13 cellular contexts compared by ENCODE assay signal in genomic region chr12:130874696-130875095, GRCh38. TPM values are rescaled to one million over a fixed set of nuclear protein-coding genes. Genes with fewer than 3 reads are reported as not detected.
DNase-seq lines count a peak whose midpoint lies in the region; ATAC-seq and TF ChIP-seq lines count a peak whose summit lies in the region.
"Had no signal": no experiment of that assay in that cellular context is flagged by ENCODE, and none has a peak within 500 bp of the region (broad histone marks: within the 10 kb centered on the region; RNA-seq: fewer than 3 reads in every experiment).

No MANE protein-coding gene starts in this region.

- H3K27me3 Mint-ChIP-seq in natural killer cell treated with Interleukin-12 subunit alpha and Interleukin-12 subunit beta and Interleukin-15 and Interleukin-18, amount 100 ng/mL, for 72 hours: no peaks in the 10 kb centered on the region
- H3K27me3 Mint-ChIP-seq in natural killer cell (ENCODE audit: low read depth in 2 of 2): no peaks in the 10 kb centered on the region
- H3K27me3 Mint-ChIP-seq in effector memory CD8-positive, alpha-beta T cell: no peaks in the 10 kb centered on the region

- H3K9me3 ChIP-seq in PC-9 (ENCODE audit: insufficient read depth, low read depth) (no peaks in the 10 kb centered on the region), tibial nerve (no peaks in the 10 kb centered on the region)
- H3K9me3 ChIP-seq: esophagus muscularis mucosa had no signal

- no peak overlapping the region for H3K4me3 ChIP-seq in PC-9
- H3K4me3 ChIP-seq in tibial nerve: no peak overlapping the region
- H3K4me3 ChIP-seq: esophagus muscularis mucosa had no signal

- no peak for TF ChIP-seq EP300 in tibial nerve (IDR thresholded peaks at IDR 0.05)

- no peak for TF ChIP-seq CTCF in natural killer cell (IDR thresholded peaks at IDR 0.05)
- TF ChIP-seq CTCF in PC-9 (conservative IDR thresholded peaks at IDR 0.05): no peak
- no peak for TF ChIP-seq CTCF in tibial nerve (IDR thresholded peaks at IDR 0.05)

- H3K4me2 ChIP-seq in PC-9: peak overlapping the region; percentile 96; the same call in 1 of the 2 replicates

- H3K36me3 ChIP-seq in PC-9 (ENCODE audit: low read depth) (peaks cover 49% of the 10 kb centered on the region), tibial nerve (peaks cover 0 to 52% (median 22%) of the 10 kb centered on the region in 3 donors)

- H4K20me1 ChIP-seq in PC-9 (ENCODE audit: insufficient read depth): peaks cover 49% of the 10 kb centered on the region

- H3K4me1 ChIP-seq in PC-9 (replicated peaks; ENCODE audit: insufficient read depth) (peaks cover 15% of the 10 kb centered on the region), tibial nerve (peaks cover 0 to 44% (median 18%) of the 10 kb centered on the region in 4 donors)

- H3K4me1 Mint-ChIP-seq in natural killer cell treated with Interleukin-12 subunit alpha and Interleukin-12 subunit beta and Interleukin-15 and Interleukin-18, amount 100 ng/mL, for 72 hours (ENCODE audit: low read depth in 2 of 2): peaks cover 42 to 64% of the 10 kb centered on the region in 2 donors
- H3K4me1 Mint-ChIP-seq in natural killer cell: peaks cover 28 to 49% of the 10 kb centered on the region in 2 donors
- H3K4me1 Mint-ChIP-seq in effector memory CD8-positive, alpha-beta T cell (ENCODE audit: low read depth in 2 of 2): peaks cover 28 to 55% of the 10 kb centered on the region in 2 donors

- H3K27me3 ChIP-seq in PC-9 (ENCODE audit: insufficient read depth, low read depth) (no peaks in the 10 kb centered on the region), tibial nerve (no peaks in the 10 kb centered on the region)
- H3K27me3 ChIP-seq: esophagus muscularis mucosa had no signal

- H3F3A ChIP-seq in PC-9 (ENCODE audit: insufficient read depth, low read depth): peaks cover 60% of the 10 kb centered on the region

- H3K27ac ChIP-seq in PC-9 (no peak overlapping the region), tibial nerve (peak overlapping the region in 3 of 4 donors; percentile 21 to 97 (median 58))
- H3K27ac ChIP-seq: C4-2B, esophagus muscularis mucosa had no signal

- no TSS peak for BruUV-seq in PC-9 (replicated peaks; lab: Mats Ljungman, UMichigan)

- H3K9me2 ChIP-seq in PC-9 (ENCODE audit: insufficient read depth): no peaks in the 10 kb centered on the region

- no peak for TF ChIP-seq POLR2A in tibial nerve (IDR thresholded peaks at IDR 0.05)

- H3K27ac Mint-ChIP-seq in natural killer cell treated with Interleukin-12 subunit alpha and Interleukin-12 subunit beta and Interleukin-15 and Interleukin-18, amount 100 ng/mL, for 72 hours: peak overlapping the region; percentile 60 to 91
- H3K27ac Mint-ChIP-seq in natural killer cell: peak overlapping the region in 1 of 2 donors; percentile 84
- peak overlapping the region; percentile 29 to 46 for H3K27ac Mint-ChIP-seq in effector memory CD8-positive, alpha-beta T cell

- H3K79me2 ChIP-seq in PC-9 (ENCODE audit: low read depth): peaks cover 22% of the 10 kb centered on the region

- H3K4me3 Mint-ChIP-seq in natural killer cell treated with Interleukin-12 subunit alpha and Interleukin-12 subunit beta and Interleukin-15 and Interleukin-18, amount 100 ng/mL, for 72 hours: peak overlapping the region; percentile 94
- H3K4me3 Mint-ChIP-seq in natural killer cell: no peak overlapping the region
- H3K4me3 Mint-ChIP-seq in effector memory CD8-positive, alpha-beta T cell: peak overlapping the region in 1 of 2 donors; percentile 89

- H3K9me3 Mint-ChIP-seq in natural killer cell treated with Interleukin-12 subunit alpha and Interleukin-12 subunit beta and Interleukin-15 and Interleukin-18, amount 100 ng/mL, for 72 hours: no peaks in the 10 kb centered on the region
- H3K9me3 Mint-ChIP-seq in natural killer cell: no peaks in the 10 kb centered on the region
- no peaks in the 10 kb centered on the region for H3K9me3 Mint-ChIP-seq in effector memory CD8-positive, alpha-beta T cell

- CTCF ChIA-PET in PC-9 (lab: Charles Lee): no interaction called here

- ATAC-seq in natural killer cell treated with Interleukin-12 subunit alpha and Interleukin-12 subunit beta and Interleukin-15 and Interleukin-18, amount 100 ng/mL, for 72 hours: no peak
- no peak for ATAC-seq in natural killer cell
- ATAC-seq in effector memory CD8-positive, alpha-beta T cell (replicated peaks): no peak

- WGBS in tibial nerve, 2 donors: 92% methylated on average over 10 of the region's 10 CpGs

- H2AFZ ChIP-seq in PC-9: no peak overlapping the region

- H3K36me3 Mint-ChIP-seq in natural killer cell treated with Interleukin-12 subunit alpha and Interleukin-12 subunit beta and Interleukin-15 and Interleukin-18, amount 100 ng/mL, for 72 hours: peaks cover 48% of the 10 kb centered on the region
- peaks cover 30% of the 10 kb centered on the region for H3K36me3 Mint-ChIP-seq in natural killer cell
- H3K36me3 Mint-ChIP-seq in effector memory CD8-positive, alpha-beta T cell (ENCODE audit: insufficient read depth): peaks cover 70% of the 10 kb centered on the region

- no peak for DNase-seq in natural killer cell treated with Interleukin-12 subunit alpha and Interleukin-12 subunit beta and Interleukin-15 and Interleukin-18, amount 100 ng/mL, for 72 hours (ENCODE audit: low spot score)
- DNase-seq in natural killer cell (no peak), PC-9 (no peak), tibial nerve (ENCODE audit: low spot score in 2 of 2) (no peak), occipital lobe (lab: John Stamatoyannopoulos, UW) (no peak), 8988T (no peak), SHP77 (lab: John Stamatoyannopoulos, UW) (no peak)
- no peak for DNase-seq in effector memory CD8-positive, alpha-beta T cell
- DNase-seq: NCI-H1105 treated with DMSO at 0.1 percent for 48 hours; NCI-H446 treated with DMSO at 0.1 percent for 48 hours; stimulated activated CD4-positive, alpha-beta T cell treated with anti-CD3 and anti-CD28 coated beads, Interleukin-4, amount 100 ng/mL, for 1 hour had no signal

- POLR2A ChIA-PET in PC-9 (lab: Charles Lee; ENCODE audit: unreplicated experiment): no interaction called here

- intact Hi-C loops in natural killer cell (cut with micrococcal nuclease): no loop called here
- intact Hi-C loops in PC-9 (cut with micrococcal nuclease; ENCODE audit: unreplicated experiment): loop anchor here (5.0 kb wide), 2 partner anchors 37 to 57 kb away; partner anchors contain the start of gene STX2

RNA-seq across cellular contexts. Expression of gene RAN, which starts 2.8 kb away (rescaled TPM):
- total RNA-seq in natural killer cell treated with Interleukin-12 subunit alpha and Interleukin-12 subunit beta and Interleukin-15 and Interleukin-18, amount 100 ng/mL, for 72 hours: 1,000 to 10,000 TPM; 1,073 to 1,486 TPM
- total RNA-seq in natural killer cell (100 to 1,000 TPM; 244 to 264 (median 247) TPM), PC-9 (2021) (894 and 1,079 TPM in 2 replicates), tibial nerve (100 to 1,000 TPM; 105 to 155 (median 124) TPM), occipital lobe (323 TPM)

RNA-seq across cellular contexts. Expression of gene STX2, which starts 35.6 kb away (rescaled TPM):
- total RNA-seq in natural killer cell treated with Interleukin-12 subunit alpha and Interleukin-12 subunit beta and Interleukin-15 and Interleukin-18, amount 100 ng/mL, for 72 hours: 10 to 100 TPM in 1 of 2 donors, 1 to 10 TPM in 1; 9.0 to 16.4 TPM
- total RNA-seq in natural killer cell (10 to 100 TPM in 2 of 3 donors, 1 to 10 TPM in 1; 7.9 to 14.4 (median 14.1) TPM), PC-9 (2021) (8.2 and 9.7 TPM in 2 replicates), tibial nerve (10 to 100 TPM; 26.3 to 44.8 (median 33.6) TPM), occipital lobe (27.3 TPM)
